In genomic region chr11:98495601-98496000, GRCh38 we compare ENCODE assay signal across 30 cellular contexts.
"Had no signal": no experiment of that assay in that cellular context is flagged by ENCODE, and none has a peak within 500 bp of the region (broad histone marks: within the 10 kb centered on the region; RNA-seq: fewer than 3 reads in every experiment).

No MANE protein-coding gene starts in this region.

- H3K9me3 ChIP-seq: Peyer's patch, SJSA1 had no signal

- H3K4me1 Mint-ChIP-seq: activated B cell treated with CpG ODN at 0.5 μM for 24 hours; activated CD4-positive, alpha-beta T cell treated with anti-CD3 and anti-CD28 coated beads, Interleukin-2, amount 10 ng/mL, durations not matched to agents 24 days and 14 days; brain; central memory CD8-positive, alpha-beta T cell; T-helper 17 cell had no signal

- DNase-seq: activated B cell treated with CpG ODN at 0.5 μM for 24 hours; activated CD4-positive, alpha-beta T cell treated with anti-CD3 and anti-CD28 coated beads for 1 hour; activated CD4-positive, alpha-beta T cell treated with anti-CD3 and anti-CD28 coated beads, Interleukin-2, amount 10 ng/mL, durations not matched to agents 24 days and 14 days; activated CD4-positive, alpha-beta T cell treated with anti-CD3 and anti-CD28 coated beads, Interleukin-2, amount 50 U/mL, for 48 hours; activated CD8-positive, alpha-beta memory T cell treated with anti-CD3 and anti-CD28 coated beads for 24 hours; activated effector memory CD4-positive, alpha-beta T cell treated with anti-CD3 and anti-CD28 coated beads, Interleukin-2, amount 50 U/mL, for 16 hours; activated naive CD4-positive, alpha-beta T cell treated with anti-CD3 and anti-CD28 coated beads for 36 hours; activated T-cell treated with anti-CD3 and anti-CD28 coated beads, Interleukin-2, amount 50 U/mL, for 4 hours; amygdala; Karpas-422; NCI-H1105 treated with DMSO at 0.1 percent for 48 hours; NCI-H1436 treated with DMSO at 0.1 percent for 48 hours; NCI-H1930; NCI-H2107; NCI-H2171 treated with DMSO at 0.1 percent for 48 hours; NCI-H226; NCI-H510A; NCI-H526 treated with DMSO at 0.1 percent for 48 hours; NCI-H82; NK-92 treated with Interleukin-12 subunit alpha and Interleukin-12 subunit beta, amount 100 ng/mL, for 24 hours; OCI-M1; Peyer's patch; SHP77; T-helper 17 cell; T-helper 9 cell had no signal

- H3K27ac ChIP-seq: Peyer's patch, SJSA1 had no signal

- H3K4me3 Mint-ChIP-seq: activated B cell treated with CpG ODN at 0.5 μM for 24 hours; activated CD4-positive, alpha-beta T cell treated with anti-CD3 and anti-CD28 coated beads, Interleukin-2, amount 10 ng/mL, durations not matched to agents 24 days and 14 days; activated naive CD4-positive, alpha-beta T cell treated with anti-CD3 and anti-CD28 coated beads for 36 hours; activated naive CD8-positive, alpha-beta T cell; activated T-cell treated with anti-CD3 and anti-CD28 coated beads, Interleukin-2, amount 50 U/mL, for 4 hours; brain; central memory CD8-positive, alpha-beta T cell; T-helper 17 cell had no signal

- H3K27ac Mint-ChIP-seq: activated B cell treated with CpG ODN at 0.5 μM for 24 hours; activated CD4-positive, alpha-beta T cell treated with anti-CD3 and anti-CD28 coated beads, Interleukin-2, amount 10 ng/mL, durations not matched to agents 24 days and 14 days; activated naive CD4-positive, alpha-beta T cell treated with anti-CD3 and anti-CD28 coated beads for 36 hours; activated naive CD8-positive, alpha-beta T cell; brain; T-helper 17 cell had no signal

- H3K4me1 ChIP-seq: Peyer's patch, SJSA1 had no signal

- H3K9me3 Mint-ChIP-seq: activated B cell treated with CpG ODN at 0.5 μM for 24 hours; activated CD4-positive, alpha-beta T cell treated with anti-CD3 and anti-CD28 coated beads, Interleukin-2, amount 10 ng/mL, durations not matched to agents 24 days and 14 days; activated naive CD4-positive, alpha-beta T cell treated with anti-CD3 and anti-CD28 coated beads for 36 hours; brain had no signal

- H3K27me3 Mint-ChIP-seq: activated B cell treated with CpG ODN at 0.5 μM for 24 hours; activated CD4-positive, alpha-beta T cell treated with anti-CD3 and anti-CD28 coated beads, Interleukin-2, amount 10 ng/mL, durations not matched to agents 24 days and 14 days; activated naive CD8-positive, alpha-beta T cell; brain; central memory CD8-positive, alpha-beta T cell; T-helper 17 cell had no signal

- H3K4me3 ChIP-seq: Peyer's patch, SJSA1 had no signal

- H3K36me3 Mint-ChIP-seq: activated naive CD8-positive, alpha-beta T cell; brain had no signal

- H3K27me3 ChIP-seq: Peyer's patch, SJSA1 had no signal

- H3K36me3 ChIP-seq: Peyer's patch, SJSA1 had no signal

- FAIRE-seq: astrocyte had no signal

- ATAC-seq: activated T-cell treated with anti-CD3 and anti-CD28 coated beads, Interleukin-2, amount 50 U/mL, for 4 hours; T-helper 17 cell had no signal
